Comparison of ENCODE assay signal across 13 cellular contexts in the genomic region with DNA sequence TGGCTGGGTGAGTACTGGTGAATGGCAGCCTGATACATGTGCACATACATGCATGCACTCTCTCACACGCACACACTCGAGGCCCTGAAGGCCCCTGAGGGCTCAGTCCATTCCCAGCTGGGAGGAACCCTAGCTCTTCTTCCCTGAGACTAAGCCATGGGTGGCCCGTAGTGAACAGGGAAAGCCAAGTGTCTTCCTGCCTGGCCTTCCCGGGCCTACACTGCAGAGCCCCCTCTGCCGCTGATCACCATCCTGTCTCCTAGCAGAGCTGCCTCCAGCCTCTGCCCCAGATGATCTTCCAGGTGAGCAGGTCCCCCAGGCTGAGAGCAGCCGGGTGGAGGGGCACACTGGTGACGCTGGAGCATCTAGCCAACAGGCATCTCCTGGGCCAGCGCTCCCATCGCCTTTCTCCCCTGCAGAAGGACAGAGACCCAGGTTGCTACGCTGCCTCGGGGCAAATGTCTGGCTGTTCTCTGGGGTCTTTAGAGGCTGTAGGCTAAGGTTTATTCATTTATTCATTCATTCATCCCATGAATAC. TPM values are rescaled to one million over a fixed set of nuclear protein-coding genes. Genes with fewer than 3 reads are reported as not detected.
A peak's percentile ranks its signal among the peaks of the same experiment; 100 is the strongest.
DNase-seq lines count a peak whose midpoint lies in the region; ATAC-seq, FAIRE-seq and TF ChIP-seq lines count a peak whose summit lies in the region.
"Had no signal": no experiment of that assay in that cellular context is flagged by ENCODE, and none has a peak within 500 bp of the region (broad histone marks: within the 10 kb centered on the region; RNA-seq: fewer than 3 reads in every experiment).

No MANE protein-coding gene starts in this region.

- H3K4me3 Mint-ChIP-seq in activated B cell treated with CpG ODN at 0.5 μM for 24 hours: no peak overlapping the region

- no peak for FAIRE-seq in H54 (lab: Jason Lieb, UNC)

- H3K4me3 ChIP-seq in esophagus muscularis mucosa (no peak overlapping the region), sigmoid colon (no peak overlapping the region)

- H3K9me3 ChIP-seq in esophagus muscularis mucosa (no peaks in the 10 kb centered on the region), sigmoid colon (no peaks in the 10 kb centered on the region)

- H3K27ac ChIP-seq in esophagus muscularis mucosa (replicated peaks in 1 of 4): no peak overlapping the region
- no peak overlapping the region for H3K27ac ChIP-seq in sigmoid colon

- DNase-seq in activated CD4-positive, alpha-beta T cell treated with anti-CD3 and anti-CD28 coated beads for 1 hour: peak; percentile 6
- DNase-seq in activated CD4-positive, alpha-beta T cell treated with anti-CD3 and anti-CD28 coated beads, Interleukin-2, amount 50 U/mL, for 1 hour: no peak
- DNase-seq in activated B cell treated with CpG ODN at 0.5 μM for 24 hours (no peak), esophagus muscularis mucosa (ENCODE audit: extremely low spot score) (peak; percentile 74), sigmoid colon (peak; percentile 46), H54 (ENCODE audit: insufficient read length, low spot score) (no peak)
- DNase-seq: 8988T; NCI-H1092 treated with DMSO at 0.1 percent for 48 hours; NCI-H526 treated with DMSO at 0.1 percent for 48 hours; SIG-M5; stimulated activated naive CD4-positive, alpha-beta T cell had no signal

- peak overlapping the region; percentile 76 for H3K27ac Mint-ChIP-seq in activated B cell treated with CpG ODN at 0.5 μM for 24 hours

- H3K4me1 ChIP-seq in esophagus muscularis mucosa (peaks cover 38 to 50% (median 43%) of the 10 kb centered on the region in 4 donors), sigmoid colon (peaks cover 0 to 43% (median 35%) of the 10 kb centered on the region in 4 donors)

- no peaks in the 10 kb centered on the region for H3K27me3 Mint-ChIP-seq in activated B cell treated with CpG ODN at 0.5 μM for 24 hours

- H3K9me3 Mint-ChIP-seq in activated B cell treated with CpG ODN at 0.5 μM for 24 hours: peaks cover 2% of the 10 kb centered on the region

- H3K27me3 ChIP-seq in esophagus muscularis mucosa (no peaks in the 10 kb centered on the region), sigmoid colon (no peaks in the 10 kb centered on the region)

- peaks cover 53% of the 10 kb centered on the region for H3K36me3 Mint-ChIP-seq in activated B cell treated with CpG ODN at 0.5 μM for 24 hours (ENCODE audit: low read depth)

- POLR2A ChIA-PET in activated B cell treated with CpG ODN at 0.5 μM for 24 hours (lab: Charles Lee): interaction anchor here (0.6 to 3.2 kb wide), 10 partner anchors 11 to 87 kb away, joined by 3 to 24 read pairs (median 4); partner anchors contain the start of gene CD82

- TF ChIP-seq EP300 in esophagus muscularis mucosa (IDR thresholded peaks at IDR 0.05) (no peak), sigmoid colon (IDR thresholded peaks at IDR 0.05) (no peak)

- H3K36me3 ChIP-seq in esophagus muscularis mucosa (peaks cover 0 to 15% (median 10%) of the 10 kb centered on the region in 4 donors), sigmoid colon (no peaks in the 10 kb centered on the region)

- 93% methylated on average over 10 of the region's 11 CpGs for WGBS in esophagus muscularis mucosa
- WGBS in sigmoid colon, 2 donors: 92 to 95% methylated on average over 11 of the region's 11 CpGs

- H3K4me1 Mint-ChIP-seq in activated B cell treated with CpG ODN at 0.5 μM for 24 hours: peaks cover 56% of the 10 kb centered on the region

- no peak for ATAC-seq in activated B cell treated with CpG ODN at 0.5 μM for 24 hours (ENCODE audit: low read depth)
- no peak for ATAC-seq in HG02763 (IDR thresholded peaks at IDR 0.05; ENCODE audit: unreplicated experiment)
- ATAC-seq in GM18868 (IDR thresholded peaks at IDR 0.05; ENCODE audit: unreplicated experiment): no peak

- TF ChIP-seq CTCF in activated B cell treated with CpG ODN at 0.5 μM for 24 hours (IDR thresholded peaks at IDR 0.05): no peak
- TF ChIP-seq CTCF in esophagus muscularis mucosa (IDR thresholded peaks at IDR 0.05): no peak
- TF ChIP-seq CTCF in sigmoid colon (IDR thresholded peaks at IDR 0.05): no peak

- TF ChIP-seq POLR2A in esophagus muscularis mucosa (IDR thresholded peaks at IDR 0.05; ENCODE audit: low read depth) (no peak), sigmoid colon (IDR thresholded peaks at IDR 0.05) (no peak), H54 (IDR thresholded peaks at IDR 0.05; ENCODE audit: low read depth, low read length) (no peak)

- CTCF ChIA-PET in activated B cell treated with CpG ODN at 0.5 μM for 24 hours (lab: Charles Lee): interaction anchor here (1.1 to 16.7 kb wide), 8 partner anchors 9 to 289 kb away, joined by 3 to 398 read pairs (median 6); partner anchors contain the start of gene CD82

- intact Hi-C loops in activated B cell treated with CpG ODN at 0.5 μM for 24 hours (cut with micrococcal nuclease) (loop anchor here (5.0 to 10.0 kb wide), 2 partner anchors 480 to 508 kb away; no protein-coding TSS in a partner anchor), esophagus muscularis mucosa (cut with DNase I) (loop anchor here (5.0 to 10.0 kb wide), 3 partner anchors 100 to 480 kb away; no protein-coding TSS in a partner anchor), sigmoid colon (cut with DNase I) (no loop called here)

RNA-seq across cellular contexts. Expression of gene CD82, which starts 57.3 kb away (rescaled TPM):
- 728 and 770 TPM in 2 replicates for total RNA-seq in activated B cell treated with CpG ODN at 0.5 μM for 24 hours
- total RNA-seq in esophagus muscularis mucosa: 10 to 100 TPM; 11.0 to 20.6 (median 16.3) TPM
- total RNA-seq in sigmoid colon: 10 to 100 TPM in 3 of 4 donors, 1 to 10 TPM in 1; 8.7 to 23.3 (median 16.8) TPM
- 10 to 100 TPM in 1 of 3 donors, 1 to 10 TPM in 2; 4.2 to 67.4 (median 6.0) TPM for polyA plus RNA-seq in sigmoid colon

Comparison
In these comparisons a context has a peak if more than half of its experiments do, and no peak if none do; other contexts are left out.
1. DNase-seq: peak in activated CD4-positive, alpha-beta T cell treated with anti-CD3 and anti-CD28 coated beads for 1 hour (single experiment), esophagus muscularis mucosa (single experiment) and sigmoid colon (single experiment); none in activated CD4-positive, alpha-beta T cell treated with anti-CD3 and anti-CD28 coated beads, Interleukin-2, amount 50 U/mL, for 1 hour (single experiment), activated B cell treated with CpG ODN at 0.5 μM for 24 hours (single experiment) and H54 (single experiment).
2. RNA of gene CD82, which starts 57.3 kb away (total RNA-seq): 728 to 770 TPM in activated B cell treated with CpG ODN at 0.5 μM for 24 hours; 8.7 to 23.3 TPM in sigmoid colon and 11.0 to 20.6 TPM in esophagus muscularis mucosa; every median in the first group is over 10 times any median in the second.